ENCODE assay signal across 19 cellular contexts in the genomic region with DNA sequence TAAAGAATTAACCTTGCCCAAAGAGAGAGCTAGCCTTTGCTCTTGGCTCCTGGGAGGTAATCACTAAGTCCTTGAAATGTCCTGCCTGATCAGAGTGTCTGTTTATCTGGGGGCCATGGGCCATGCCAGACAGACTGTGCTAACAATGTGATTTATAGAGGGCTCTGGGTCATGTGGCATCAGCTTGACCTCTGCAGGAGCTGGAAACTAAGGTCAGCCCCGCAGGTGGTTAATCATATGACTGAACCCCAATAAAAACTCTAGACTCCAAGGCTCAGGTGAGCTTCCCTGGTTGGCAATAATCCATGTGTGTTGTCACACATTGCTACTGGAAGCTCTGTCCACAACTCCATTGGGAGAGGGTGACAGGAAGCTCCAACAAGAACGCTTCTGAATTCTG. TPM values are rescaled to one million over a fixed set of nuclear protein-coding genes. Genes with fewer than 3 reads are reported as not detected.
DNase-seq lines count a peak whose midpoint lies in the region; ATAC-seq, FAIRE-seq and TF ChIP-seq lines count a peak whose summit lies in the region.
"Had no signal": no experiment of that assay in that cellular context is flagged by ENCODE, and none has a peak within 500 bp of the region (broad histone marks: within the 10 kb centered on the region; RNA-seq: fewer than 3 reads in every experiment).

No MANE protein-coding gene starts in this region.

- intact Hi-C loops in left ventricle myocardium superior (cut with micrococcal nuclease), result no loop called here
- intact Hi-C loops in Right ventricle myocardium inferior (cut with DNase I), result no loop called here
- intact Hi-C loops in psoas muscle (cut with DNase I), result no loop called here

- DNase-seq in left ventricle myocardium superior, result no peak
- DNase-seq in Right ventricle myocardium inferior (ENCODE audit: missing footprints), result no peak
- DNase-seq in hepatocyte (ENCODE audit: low spot score), result peak; percentile 48
- DNase-seq in small intestine, result peak; percentile 63
- DNase-seq in NCI-H2196 treated with DMSO at 0.1 percent for 48 hours (lab: John Stamatoyannopoulos, UW; ENCODE audit: unreplicated experiment), result no peak
- no peak for DNase-seq in psoas muscle
- DNase-seq: Caco-2; CD4-positive, CD25-positive, alpha-beta regulatory T cell; CD8-positive, alpha-beta T cell; DMS153; DND-41; GM23248; H7; HCEC 1CT had no signal

- H2AFZ ChIP-seq in hepatocyte, result no peak overlapping the region
- H2AFZ ChIP-seq: GM23248 had no signal

- ATAC-seq in left ventricle myocardium superior, result peak; percentile 43
- ATAC-seq in Right ventricle myocardium inferior, result no peak
- no peak for ATAC-seq in psoas muscle
- ATAC-seq: CD8-positive, alpha-beta T cell had no signal

- H3K79me2 ChIP-seq in hepatocyte, result no peaks in the 10 kb centered on the region

- H3K27ac ChIP-seq in hepatocyte (peak overlapping the region; percentile 35), small intestine (ENCODE audit: low read depth in 1 of 2, low read length in 1 of 2) (no peak overlapping the region), psoas muscle (no peak overlapping the region)
- H3K27ac ChIP-seq: BLaER1, C4-2B, GM23248 had no signal

- no peaks in the 10 kb centered on the region for H3K9me2 ChIP-seq in hepatocyte (replicated peaks; ENCODE audit: insufficient read depth)

- no peak overlapping the region for H3K4me2 ChIP-seq in hepatocyte
- H3K4me2 ChIP-seq: BLaER1 had no signal

- H3K36me3 ChIP-seq in hepatocyte (replicated peaks; ENCODE audit: insufficient read depth, low read depth), result no peaks in the 10 kb centered on the region
- H3K36me3 ChIP-seq in small intestine (ENCODE audit: control insufficient read depth in 2 of 2, insufficient read depth in 2 of 2, low read length in 2 of 2), result peaks cover 2 to 4% of the 10 kb centered on the region in 2 donors
- peaks cover 0 to 40% of the 10 kb centered on the region in 2 donors for H3K36me3 ChIP-seq in psoas muscle (ENCODE audit: insufficient read depth in 1 of 2, low read depth in 1 of 2)

- H3K4me3 ChIP-seq in hepatocyte (no peak overlapping the region), small intestine (ENCODE audit: low read depth in 1 of 2, low read length in 2 of 2) (no peak overlapping the region), psoas muscle (no peak overlapping the region)
- H3K4me3 ChIP-seq: BLaER1, GM23248 had no signal

- 63% methylated on average over 2 of the region's 2 CpGs for WGBS in hepatocyte (ENCODE audit: low lambda C conversion rate, missing lambda C conversion rate)
- WGBS in small intestine, 3 donors, result 74 to 84% (median 75%) methylated on average over 2 of the region's 2 CpGs
- WGBS in psoas muscle, 3 donors, result 71 to 81% (median 72%) methylated on average over 2 of the region's 2 CpGs

- no peaks in the 10 kb centered on the region for H4K20me1 ChIP-seq in hepatocyte (ENCODE audit: insufficient read depth, poor library complexity, severe bottlenecking)
- H4K20me1 ChIP-seq: BLaER1 had no signal

- no peak for FAIRE-seq in small intestine (lab: Jason Lieb, UNC)
- FAIRE-seq: G401.6, GM12892, H1 had no signal

- no peaks in the 10 kb centered on the region for H3K4me1 ChIP-seq in hepatocyte (ENCODE audit: insufficient read depth)
- no peaks in the 10 kb centered on the region for H3K4me1 ChIP-seq in small intestine (ENCODE audit: control insufficient read depth in 2 of 2, insufficient read depth in 1 of 2, low read depth in 1 of 2, low read length in 1 of 2)
- no peaks in the 10 kb centered on the region for H3K4me1 ChIP-seq in psoas muscle
- H3K4me1 ChIP-seq: BLaER1 had no signal

- H3K27me3 ChIP-seq in hepatocyte (no peaks in the 10 kb centered on the region), small intestine (ENCODE audit: control insufficient read depth in 2 of 2, insufficient read depth in 2 of 2, low read length in 2 of 2) (no peaks in the 10 kb centered on the region), psoas muscle (ENCODE audit: insufficient read depth in 3 of 3, low read length in 2 of 3) (no peaks in the 10 kb centered on the region)
- H3K27me3 ChIP-seq: BLaER1 had no signal

- H3K9me3 ChIP-seq in hepatocyte (ENCODE audit: low read depth) (no peaks in the 10 kb centered on the region), small intestine (ENCODE audit: control insufficient read depth, low read depth) (no peaks in the 10 kb centered on the region), psoas muscle (no peaks in the 10 kb centered on the region)
- H3K9me3 ChIP-seq: BLaER1, Caco-2 had no signal

- TF ChIP-seq CTCF in hepatocyte (IDR thresholded peaks at IDR 0.05; ENCODE audit: poor library complexity), result no peak
- no peak for TF ChIP-seq CTCF in psoas muscle (IDR thresholded peaks at IDR 0.05)

RNA-seq across cellular contexts. Expression of gene NDUFB2, which starts 47.5 kb away (rescaled TPM):
- total RNA-seq in left ventricle myocardium superior, result 726 TPM
- 744 TPM for total RNA-seq in Right ventricle myocardium inferior
- 343 and 372 TPM in 2 replicates for total RNA-seq in hepatocyte
- 312 and 379 TPM in 2 replicates for polyA plus RNA-seq in hepatocyte
- polyA plus RNA-seq in small intestine, result 100 to 1,000 TPM; 456 to 779 (median 501) TPM
- total RNA-seq in psoas muscle, result 100 to 1,000 TPM; 320 to 481 (median 388) TPM
- polyA plus RNA-seq in psoas muscle, result 100 to 1,000 TPM; 642 to 768 (median 747) TPM

Comparison
In these comparisons a context has a peak if more than half of its experiments do, and no peak if none do; other contexts are left out.
1. DNase-seq: peak in hepatocyte (single experiment) and small intestine (single experiment); none in left ventricle myocardium superior (single experiment), Right ventricle myocardium inferior (single experiment), NCI-H2196 treated with DMSO at 0.1 percent for 48 hours (single experiment) and psoas muscle (0 of 2).